In the genomic region with DNA sequence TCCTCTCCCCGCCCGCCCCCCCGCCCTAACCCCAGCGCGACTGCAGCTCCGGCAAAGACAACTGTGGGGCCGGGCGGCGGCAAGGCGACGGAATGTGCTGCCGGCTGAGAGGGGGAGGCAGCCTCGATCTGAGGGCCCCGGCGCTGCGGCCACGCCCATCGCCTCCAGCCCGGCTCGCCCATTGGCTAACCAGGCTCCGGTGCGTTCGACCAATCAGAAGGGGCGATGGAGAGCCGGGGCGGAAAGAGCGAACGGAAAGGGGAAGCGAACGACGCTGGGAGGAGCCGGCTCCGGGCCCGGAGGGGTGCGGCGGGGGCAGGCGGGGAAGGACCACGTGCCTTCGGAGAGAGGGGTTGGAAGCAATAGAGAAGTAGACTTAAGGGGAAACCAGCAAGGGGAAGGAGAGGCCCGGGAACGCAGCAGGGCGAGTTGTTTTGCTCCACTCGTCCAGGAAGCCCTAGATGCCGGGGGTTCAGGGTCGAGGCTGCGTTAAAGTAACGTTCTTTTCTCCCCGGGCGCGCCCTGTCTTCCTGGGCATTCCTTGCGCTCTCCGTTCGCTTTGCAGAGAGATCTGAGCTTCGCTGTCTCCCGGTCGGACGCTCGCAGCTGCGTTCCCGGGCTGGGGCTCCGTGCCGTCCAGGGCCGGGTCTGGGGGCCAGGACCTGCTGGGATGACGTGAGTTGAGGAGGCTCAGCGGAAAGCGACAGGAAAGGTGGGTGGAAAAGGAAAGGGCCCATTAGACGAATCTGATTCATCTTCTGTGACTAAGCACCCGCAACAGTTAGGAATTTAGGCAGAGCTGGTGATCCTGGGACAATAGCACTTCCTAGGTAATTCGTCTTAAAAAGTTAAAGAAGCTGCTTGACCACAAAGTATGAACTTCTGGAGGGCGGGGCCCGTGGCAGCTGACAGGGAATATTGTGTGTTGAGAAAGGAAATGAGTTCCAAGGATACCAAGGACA, we compare ENCODE assay signal across 1 cellular context.
TF ChIP-seq lines count a peak whose summit lies in the region.

Gene KPNA4 (minus strand): TSS at position 130 of the 962 bp plus-strand sequence. CDS start 289 bp downstream, outside the sequence.

TF ChIP-seq in H1, 55 proteins besides CTCF, POLR2A, EP300 and RAD21 (continued from another document):
- TF ChIP-seq, protein P1, sequence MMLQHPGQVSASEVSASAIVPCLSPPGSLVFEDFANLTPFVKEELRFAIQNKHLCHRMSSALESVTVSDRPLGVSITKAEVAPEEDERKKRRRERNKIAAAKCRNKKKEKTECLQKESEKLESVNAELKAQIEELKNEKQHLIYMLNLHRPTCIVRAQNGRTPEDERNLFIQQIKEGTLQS (IDR thresholded peaks at IDR 0.05; ENCODE audit: insufficient read depth, low read depth, low read length), result no peak
- no peak for TF ChIP-seq FOSL1 (IDR thresholded peaks at IDR 0.05; ENCODE audit: insufficient read depth, low read depth, low read length)
